8 cellular contexts compared by ENCODE assay signal in genomic region chr13:97261254-97262015, GRCh38. TPM values are rescaled to one million over a fixed set of nuclear protein-coding genes. Genes with fewer than 3 reads are reported as not detected.
DNase-seq lines count a peak whose midpoint lies in the region; ATAC-seq and TF ChIP-seq lines count a peak whose summit lies in the region.

No MANE protein-coding gene starts in this region.

- H3K4me3 Mint-ChIP-seq in activated CD8-positive, alpha-beta memory T cell treated with anti-CD3 and anti-CD28 coated beads, Interleukin-2, amount 10 ng/mL, durations not matched to agents 7 days and 5 days = no peak overlapping the region
- peak overlapping the region; percentile 25 for H3K4me3 Mint-ChIP-seq in activated naive CD8-positive, alpha-beta T cell treated with anti-CD3 and anti-CD28 coated beads, Interleukin-2, amount 50 U/mL, for 24 hours

- H3K27me3 ChIP-seq in trophoblast cell (ENCODE audit: insufficient read depth, low read length) (no peaks in the 10 kb centered on the region), A673 (replicated peaks; ENCODE audit: insufficient read depth, low read depth, low read length, poor library complexity) (no peaks in the 10 kb centered on the region), lower lobe of right lung (ENCODE audit: low read depth) (no peaks in the 10 kb centered on the region)

- intact Hi-C loops in A673 (cut with micrococcal nuclease; ENCODE audit: unreplicated experiment) = loop anchor here (1.0 kb wide), 1 partner anchor 31 kb away; no protein-coding TSS in a partner anchor
- intact Hi-C loops in lower lobe of right lung (cut with DNase I) = no loop called here

- no TSS peak for BruUV-seq in A673 (replicated peaks; lab: Mats Ljungman, UMichigan)

- peaks cover 68% of the 10 kb centered on the region for H3K4me1 Mint-ChIP-seq in activated CD8-positive, alpha-beta memory T cell treated with anti-CD3 and anti-CD28 coated beads, Interleukin-2, amount 10 ng/mL, durations not matched to agents 7 days and 5 days
- H3K4me1 Mint-ChIP-seq in activated naive CD8-positive, alpha-beta T cell treated with anti-CD3 and anti-CD28 coated beads, Interleukin-2, amount 50 U/mL, for 24 hours = peaks cover 79% of the 10 kb centered on the region

- POLR2A ChIA-PET in A673 (lab: Charles Lee; ENCODE audit: low non-redundant PET) = no interaction called here

- H2BK120ac ChIP-seq in trophoblast cell (ENCODE audit: insufficient read depth, low read length, poor library complexity) = peak overlapping the region; percentile 26

- CTCF ChIA-PET in activated CD8-positive, alpha-beta memory T cell treated with anti-CD3 and anti-CD28 coated beads, Interleukin-2, amount 10 ng/mL, durations not matched to agents 7 days and 5 days (lab: Charles Lee) = interaction anchor here (1.1 kb wide), 1 partner anchor 32 kb away, joined by 3 read pairs; no protein-coding TSS in a partner anchor
- CTCF ChIA-PET in A673 (lab: Charles Lee) = no interaction called here

- peak; percentile 75 for DNase-seq in activated CD8-positive, alpha-beta memory T cell treated with anti-CD3 and anti-CD28 coated beads, Interleukin-2, amount 10 ng/mL, durations not matched to agents 7 days and 5 days
- DNase-seq in activated CD8-positive, alpha-beta memory T cell treated with anti-CD3 and anti-CD28 coated beads, Interleukin-2, amount 50 U/mL, for 4 hours = no peak
- peak; percentile 23 for DNase-seq in activated naive CD8-positive, alpha-beta T cell treated with anti-CD3 and anti-CD28 coated beads, Interleukin-2, amount 50 U/mL, for 24 hours
- DNase-seq in trophoblast cell (no peak), A673 (ENCODE audit: low spot score) (no peak), lower lobe of right lung (no peak), NCI-H2029 (lab: John Stamatoyannopoulos, UW) (no peak)

- H3K79me2 ChIP-seq in trophoblast cell (ENCODE audit: control insufficient read depth, insufficient read depth, low read length, poor library complexity) = peaks cover 37% of the 10 kb centered on the region

- peak overlapping the region; percentile 96 for H3K27ac ChIP-seq in trophoblast cell (ENCODE audit: low read depth, low read length)
- no peak overlapping the region for H3K27ac ChIP-seq in A673 (ENCODE audit: low read depth, low read length, poor library complexity, severe bottlenecking)
- H3K27ac ChIP-seq in lower lobe of right lung = no peak overlapping the region

- H3K14ac ChIP-seq in trophoblast cell (ENCODE audit: low read length) = peak overlapping the region; percentile 68

- H3K9me3 ChIP-seq in trophoblast cell (ENCODE audit: insufficient read depth, low read depth, low read length) = no peaks in the 10 kb centered on the region
- no peaks in the 10 kb centered on the region for H3K9me3 ChIP-seq in A673 (ENCODE audit: low read depth, low read length, poor library complexity, severe bottlenecking)
- no peaks in the 10 kb centered on the region for H3K9me3 ChIP-seq in lower lobe of right lung

- peak overlapping the region; percentile 49 for H2BK5ac ChIP-seq in trophoblast cell (ENCODE audit: low read depth, low read length, poor library complexity)

- H2AK5ac ChIP-seq in trophoblast cell (ENCODE audit: low read length) = no peak overlapping the region

- H3K27ac Mint-ChIP-seq in activated CD8-positive, alpha-beta memory T cell treated with anti-CD3 and anti-CD28 coated beads, Interleukin-2, amount 10 ng/mL, durations not matched to agents 7 days and 5 days = peak overlapping the region; percentile 4
- peak overlapping the region; percentile 75 for H3K27ac Mint-ChIP-seq in activated naive CD8-positive, alpha-beta T cell treated with anti-CD3 and anti-CD28 coated beads, Interleukin-2, amount 50 U/mL, for 24 hours

- peak overlapping the region; percentile 33 for H2BK12ac ChIP-seq in trophoblast cell (ENCODE audit: low read length)

- H3K9ac ChIP-seq in trophoblast cell (ENCODE audit: low read length) = no peak overlapping the region

- H4K91ac ChIP-seq in trophoblast cell (ENCODE audit: low read depth, low read length) = peak overlapping the region; percentile 57

- H3K36me3 ChIP-seq in trophoblast cell (ENCODE audit: control insufficient read depth in 1 of 2, insufficient read depth in 2 of 2, low read length in 2 of 2) (peaks cover 5 to 7% of the 10 kb centered on the region in 2 experiments), A673 (ENCODE audit: insufficient read depth, low read length, poor library complexity, severe bottlenecking) (no peaks in the 10 kb centered on the region), lower lobe of right lung (no peaks in the 10 kb centered on the region)

- no peak overlapping the region for H2AFZ ChIP-seq in trophoblast cell (ENCODE audit: insufficient read depth, low read length, poor library complexity)

- H3K4me3 ChIP-seq in trophoblast cell (ENCODE audit: low read depth, low read length) = no peak overlapping the region
- H3K4me3 ChIP-seq in A673 (ENCODE audit: low read depth, low read length, poor library complexity, severe bottlenecking) = no peak overlapping the region
- H3K4me3 ChIP-seq in lower lobe of right lung = no peak overlapping the region

- H3K79me1 ChIP-seq in trophoblast cell (ENCODE audit: low read length) = peaks cover 43% of the 10 kb centered on the region

- no peaks in the 10 kb centered on the region for H3K9me3 Mint-ChIP-seq in activated CD8-positive, alpha-beta memory T cell treated with anti-CD3 and anti-CD28 coated beads, Interleukin-2, amount 10 ng/mL, durations not matched to agents 7 days and 5 days (ENCODE audit: low read depth)
- H3K9me3 Mint-ChIP-seq in activated naive CD8-positive, alpha-beta T cell treated with anti-CD3 and anti-CD28 coated beads, Interleukin-2, amount 50 U/mL, for 24 hours = no peaks in the 10 kb centered on the region

- peak overlapping the region; percentile 53 for H3K4ac ChIP-seq in trophoblast cell (ENCODE audit: low read depth, low read length)

- H3K4me1 ChIP-seq in trophoblast cell (ENCODE audit: control insufficient read depth in 1 of 2, insufficient read depth in 2 of 2, low read length in 2 of 2) (peaks cover 43% of the 10 kb centered on the region in 2 experiments), A673 (ENCODE audit: insufficient read depth, low read length, poor library complexity, severe bottlenecking) (peaks cover 14% of the 10 kb centered on the region), lower lobe of right lung (peaks cover 64% of the 10 kb centered on the region)

- no peaks in the 10 kb centered on the region for H3K27me3 Mint-ChIP-seq in activated CD8-positive, alpha-beta memory T cell treated with anti-CD3 and anti-CD28 coated beads, Interleukin-2, amount 10 ng/mL, durations not matched to agents 7 days and 5 days
- no peaks in the 10 kb centered on the region for H3K27me3 Mint-ChIP-seq in activated naive CD8-positive, alpha-beta T cell treated with anti-CD3 and anti-CD28 coated beads, Interleukin-2, amount 50 U/mL, for 24 hours

- WGBS in trophoblast cell (ENCODE audit: extremely low coverage, insufficient coverage, insufficient read length) = no CpG with 5 or more reads among the region's 10 CpGs

- H4K12ac ChIP-seq in trophoblast cell (ENCODE audit: low read depth, low read length) = no peak overlapping the region

- peak overlapping the region; percentile 47 for H4K8ac ChIP-seq in trophoblast cell (ENCODE audit: low read depth, low read length)

- TF ChIP-seq CTCF in A673 (conservative IDR thresholded peaks at IDR 0.05; ENCODE audit: low read depth, low read length) = no peak
- no peak for TF ChIP-seq CTCF in lower lobe of right lung (IDR thresholded peaks at IDR 0.05)

- H3K36me3 Mint-ChIP-seq in activated CD8-positive, alpha-beta memory T cell treated with anti-CD3 and anti-CD28 coated beads, Interleukin-2, amount 10 ng/mL, durations not matched to agents 7 days and 5 days = peaks cover 11% of the 10 kb centered on the region
- peaks cover 27% of the 10 kb centered on the region for H3K36me3 Mint-ChIP-seq in activated naive CD8-positive, alpha-beta T cell treated with anti-CD3 and anti-CD28 coated beads, Interleukin-2, amount 50 U/mL, for 24 hours (ENCODE audit: low read depth)

- ATAC-seq in activated CD8-positive, alpha-beta memory T cell treated with anti-CD3 and anti-CD28 coated beads, Interleukin-2, amount 10 ng/mL, durations not matched to agents 7 days and 5 days = peak; percentile 61
- ATAC-seq in HG03103 (IDR thresholded peaks at IDR 0.05; ENCODE audit: low read depth, unreplicated experiment) = peak; percentile 77
- peak; percentile 47 for ATAC-seq in activated naive CD8-positive, alpha-beta T cell treated with anti-CD3 and anti-CD28 coated beads, Interleukin-2, amount 50 U/mL, for 24 hours
- no peak for ATAC-seq in lower lobe of right lung

- no peak overlapping the region for H3K23ac ChIP-seq in trophoblast cell (ENCODE audit: low read length)

- no peak overlapping the region for H3K4me2 ChIP-seq in trophoblast cell (ENCODE audit: low read length)

- H3K18ac ChIP-seq in trophoblast cell (ENCODE audit: low read length) = peak overlapping the region; percentile 28

RNA-seq across cellular contexts. Expression of gene MBNL2, which starts 39.3 kb away (rescaled TPM):
- total RNA-seq in activated CD8-positive, alpha-beta memory T cell treated with anti-CD3 and anti-CD28 coated beads, Interleukin-2, amount 10 ng/mL, durations not matched to agents 7 days and 5 days = 10 to 100 TPM in 1 of 2 experiments, 1 to 10 TPM in 1; 9.7 to 13.4 TPM
- polyA plus RNA-seq in trophoblast cell (2013) = 173 and 175 TPM in 2 replicates
- total RNA-seq in A673 (2021) (12.0 TPM in 2 replicates), lower lobe of right lung (58.2 TPM)

Comparison
In these comparisons a context has a peak if more than half of its experiments do, and no peak if none do; other contexts are left out.
1. DNase-seq: peak in activated CD8-positive, alpha-beta memory T cell treated with anti-CD3 and anti-CD28 coated beads, Interleukin-2, amount 10 ng/mL, durations not matched to agents 7 days and 5 days (single experiment) and activated naive CD8-positive, alpha-beta T cell treated with anti-CD3 and anti-CD28 coated beads, Interleukin-2, amount 50 U/mL, for 24 hours (single experiment); none in activated CD8-positive, alpha-beta memory T cell treated with anti-CD3 and anti-CD28 coated beads, Interleukin-2, amount 50 U/mL, for 4 hours (single experiment), trophoblast cell (0 of 2), A673 (single experiment), lower lobe of right lung (single experiment) and NCI-H2029 (single experiment).
2. ATAC-seq: peak in activated CD8-positive, alpha-beta memory T cell treated with anti-CD3 and anti-CD28 coated beads, Interleukin-2, amount 10 ng/mL, durations not matched to agents 7 days and 5 days (single experiment), HG03103 (single experiment) and activated naive CD8-positive, alpha-beta T cell treated with anti-CD3 and anti-CD28 coated beads, Interleukin-2, amount 50 U/mL, for 24 hours (single experiment); none in lower lobe of right lung (0 of 2).